Comparison of ENCODE assay signal across 1 cellular context in the genomic region with DNA sequence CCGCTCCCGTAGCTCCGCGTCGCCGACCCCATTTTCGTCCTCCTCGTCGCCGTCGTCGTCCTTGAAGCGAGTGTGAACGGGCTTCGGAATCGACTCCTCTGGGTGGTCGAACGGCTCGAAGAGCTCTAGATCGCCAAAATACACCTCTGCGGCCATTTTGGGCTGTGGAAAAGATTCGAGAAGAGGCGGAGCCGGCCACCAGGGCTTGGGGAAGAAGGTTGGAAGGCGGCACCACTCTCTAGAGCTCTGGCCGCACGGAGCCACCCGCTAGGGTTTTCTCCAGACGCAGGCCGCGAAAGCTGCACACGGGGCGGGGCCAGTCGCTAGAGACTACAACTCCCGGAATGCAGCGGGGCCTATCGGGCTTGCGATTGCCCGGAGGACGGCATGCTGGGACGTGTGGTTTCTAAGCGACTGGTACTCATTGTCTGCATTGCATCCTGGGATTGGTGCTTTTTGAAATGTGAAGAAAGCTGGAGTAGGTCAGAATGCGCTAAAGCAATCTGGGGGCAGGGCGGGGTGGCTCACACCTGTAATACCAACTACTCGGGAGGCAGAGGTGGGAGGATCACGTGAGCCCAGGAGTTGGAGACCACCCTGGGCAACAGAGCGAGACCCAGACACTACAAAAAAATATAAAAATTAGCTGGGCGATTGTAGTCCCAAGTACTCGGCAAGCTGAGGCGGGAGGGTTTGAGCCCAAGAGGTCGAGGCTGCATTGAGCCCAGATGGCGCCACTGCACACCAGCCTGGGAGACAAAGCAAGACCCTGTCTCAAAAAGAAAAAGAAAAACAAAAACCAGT.
TF ChIP-seq lines count a peak whose summit lies in the region.

Gene ZCCHC8, minus strand, starts transcription at position 248 of the 804 bp plus-strand sequence. Its CDS starts 92 bp downstream, at position 156.

TF ChIP-seq in HepG2, 621 proteins besides CTCF, POLR2A, EP300 and RAD21 (continued from another document):
- TF ChIP-seq PAWR (CRISPR knock-in tag; IDR thresholded peaks at IDR 0.05; ENCODE audit: borderline replicate concordance) (peak; percentile 91; the same call in 1 of the 2 replicates), U2AF2 (IDR thresholded peaks at IDR 0.05; ENCODE audit: low read depth, low read length) (no peak), THAP7 (CRISPR knock-in tag; IDR thresholded peaks at IDR 0.05) (0 out of 2 replicates have a peak, but pooled peaks have one; percentile 77), JDP2 (CRISPR knock-in tag; IDR thresholded peaks at IDR 0.05; ENCODE audit: borderline replicate concordance) (no peak), HES4 (CRISPR knock-in tag; IDR thresholded peaks at IDR 0.05; ENCODE audit: borderline replicate concordance) (0 out of 2 replicates have a peak, but pooled peaks have one; percentile 42), RFX1 (IDR thresholded peaks at IDR 0.05) (peak; percentile 62), ZNF414 (CRISPR knock-in tag; IDR thresholded peaks at IDR 0.05) (peak; percentile 94), ZNF687 (CRISPR knock-in tag; IDR thresholded peaks at IDR 0.05) (peak; percentile 93), CREB3 (CRISPR knock-in tag; IDR thresholded peaks at IDR 0.05) (0 out of 2 replicates have a peak, but pooled peaks have one; percentile 44), ZFY (CRISPR knock-in tag; IDR thresholded peaks at IDR 0.05) (peak; percentile 99), MNT (IDR thresholded peaks at IDR 0.05) (peak; percentile 18; the same call in 1 of the 2 replicates), ATF1 (CRISPR knock-in tag; IDR thresholded peaks at IDR 0.05) (peak; percentile 75), DRAP1 (CRISPR knock-in tag; IDR thresholded peaks at IDR 0.05) (peak; percentile 93), ATF7-NPFF (CRISPR knock-in tag; IDR thresholded peaks at IDR 0.05; ENCODE audit: low read depth) (peak; percentile 45; the same call in 1 of the 2 replicates), ZNF383 (CRISPR knock-in tag; IDR thresholded peaks at IDR 0.05; ENCODE audit: borderline replicate concordance) (peak; percentile 73; the same call in 1 of the 2 replicates), ZMYM4 (CRISPR knock-in tag; IDR thresholded peaks at IDR 0.05) (peak; percentile 67), FOXK1 (CRISPR knock-in tag; IDR thresholded peaks at IDR 0.05; ENCODE audit: borderline replicate concordance, low read depth) (peak; percentile 23; the same call in 1 of the 2 replicates), ZNF850 (CRISPR knock-in tag; conservative IDR thresholded peaks at IDR 0.05) (0 out of 2 replicates have a peak, but pooled peaks have one; percentile 32), ZBTB21 (CRISPR knock-in tag; IDR thresholded peaks at IDR 0.05) (0 out of 2 replicates have a peak, but pooled peaks have one; percentile 13), SUZ12 (IDR thresholded peaks at IDR 0.05; ENCODE audit: low read depth, low read length) (peak; percentile 90), ELF1 (CRISPR knock-in tag; IDR thresholded peaks at IDR 0.05) (peak; percentile 75), HIVEP1 (CRISPR knock-in tag; IDR thresholded peaks at IDR 0.05) (peak; percentile 33; the same call in 1 of the 2 replicates), GABPA (IDR thresholded peaks at IDR 0.05; ENCODE audit: low read depth, low read length) (peak; percentile 22; the same call in 1 of the 2 replicates), GABPA (CRISPR knock-in tag; IDR thresholded peaks at IDR 0.05; ENCODE audit: low read depth) (peak; percentile 86), ZNF343 (CRISPR knock-in tag; IDR thresholded peaks at IDR 0.05) (0 out of 2 replicates have a peak, but pooled peaks have one; percentile 83)
- TF ChIP-seq, protein P1, sequence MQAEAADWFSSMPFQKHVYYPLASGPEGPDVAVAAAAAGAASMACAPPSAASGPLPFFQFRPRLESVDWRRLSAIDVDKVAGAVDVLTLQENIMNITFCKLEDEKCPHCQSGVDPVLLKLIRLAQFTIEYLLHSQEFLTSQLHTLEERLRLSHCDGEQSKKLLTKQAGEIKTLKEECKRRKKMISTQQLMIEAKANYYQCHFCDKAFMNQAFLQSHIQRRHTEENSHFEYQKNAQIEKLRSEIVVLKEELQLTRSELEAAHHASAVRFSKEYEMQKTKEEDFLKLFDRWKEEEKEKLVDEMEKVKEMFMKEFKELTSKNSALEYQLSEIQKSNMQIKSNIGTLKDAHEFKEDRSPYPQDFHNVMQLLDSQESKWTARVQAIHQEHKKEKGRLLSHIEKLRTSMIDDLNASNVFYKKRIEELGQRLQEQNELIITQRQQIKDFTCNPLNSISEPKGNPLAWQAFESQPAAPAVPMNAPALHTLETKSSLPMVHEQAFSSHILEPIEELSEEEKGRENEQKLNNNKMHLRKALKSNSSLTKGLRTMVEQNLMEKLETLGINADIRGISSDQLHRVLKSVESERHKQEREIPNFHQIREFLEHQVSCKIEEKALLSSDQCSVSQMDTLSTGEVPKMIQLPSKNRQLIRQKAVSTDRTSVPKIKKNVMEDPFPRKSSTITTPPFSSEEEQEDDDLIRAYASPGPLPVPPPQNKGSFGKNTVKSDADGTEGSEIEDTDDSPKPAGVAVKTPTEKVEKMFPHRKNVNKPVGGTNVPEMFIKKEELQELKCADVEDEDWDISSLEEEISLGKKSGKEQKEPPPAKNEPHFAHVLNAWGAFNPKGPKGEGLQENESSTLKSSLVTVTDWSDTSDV (CRISPR knock-in tag; IDR thresholded peaks at IDR 0.05): no peak
- TF ChIP-seq, protein P2, sequence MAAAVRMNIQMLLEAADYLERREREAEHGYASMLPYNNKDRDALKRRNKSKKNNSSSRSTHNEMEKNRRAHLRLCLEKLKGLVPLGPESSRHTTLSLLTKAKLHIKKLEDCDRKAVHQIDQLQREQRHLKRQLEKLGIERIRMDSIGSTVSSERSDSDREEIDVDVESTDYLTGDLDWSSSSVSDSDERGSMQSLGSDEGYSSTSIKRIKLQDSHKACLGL (CRISPR knock-in tag; IDR thresholded peaks at IDR 0.05): 0 out of 2 replicates have a peak, but pooled peaks have one; percentile 25
TF ChIP-seq in HepG2: peak in this region for 246.
